17 cellular contexts compared by ENCODE assay signal in the genomic region with DNA sequence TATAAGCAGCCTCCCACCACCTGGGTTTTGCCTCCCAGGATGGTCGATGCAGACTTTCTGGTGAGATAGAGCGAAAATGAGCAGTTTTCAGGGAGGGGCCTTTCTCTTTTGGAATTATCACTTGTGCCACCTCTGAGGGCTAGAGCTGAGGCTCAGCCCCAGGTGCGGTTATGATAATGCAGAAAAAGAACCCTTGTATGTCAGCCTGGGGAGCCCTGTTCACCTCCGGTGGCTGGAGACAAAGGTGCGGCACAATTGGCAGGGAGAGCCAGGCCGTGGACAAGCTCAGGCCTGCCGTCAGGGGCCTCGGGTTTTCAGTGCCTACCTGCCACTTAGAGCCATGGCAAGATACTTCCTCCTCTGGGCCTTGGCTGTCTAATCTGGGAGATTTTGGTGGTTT. TPM values are rescaled to one million over a fixed set of nuclear protein-coding genes. Genes with fewer than 3 reads are reported as not detected.
A peak's percentile ranks its signal among the peaks of the same experiment; 100 is the strongest.
DNase-seq lines count a peak whose midpoint lies in the region; TF ChIP-seq lines count a peak whose summit lies in the region.
"Had no signal": no experiment of that assay in that cellular context is flagged by ENCODE, and none has a peak within 500 bp of the region (broad histone marks: within the 10 kb centered on the region; RNA-seq: fewer than 3 reads in every experiment).

No MANE protein-coding gene starts in this region.

- no peaks in the 10 kb centered on the region for H3K9me3 ChIP-seq in ovary
- H3K9me3 ChIP-seq: sigmoid colon, testis had no signal

- H3K9me3 Mint-ChIP-seq in mesothelial cell of epicardium = no peaks in the 10 kb centered on the region
- H3K9me3 Mint-ChIP-seq in activated T-cell treated with anti-CD3 and anti-CD28 coated beads, Interleukin-2, amount 50 U/mL, for 24 hours = no peaks in the 10 kb centered on the region
- H3K9me3 Mint-ChIP-seq: activated CD4-positive, alpha-beta memory T cell treated with anti-CD3 and anti-CD28 coated beads, Interleukin-2, amount 10 ng/mL, durations not matched to agents 7 days and 5 days; activated T-helper 1 cell treated with anti-CD3 and anti-CD28 coated beads, Interleukin-12 subunit alpha, Interleukin-12 subunit beta, Interleukin-2, Interleukin-4 antibody, amounts not matched to agents 30 ng/mL and 10 ng/mL and 1 ng/mL, durations not matched to agents 14 hours and 24 hours and 36 hours had no signal

- H3K27ac ChIP-seq in RWPE1 = peak overlapping the region; percentile 64
- no peak overlapping the region for H3K27ac ChIP-seq in ovary
- H3K27ac ChIP-seq: sigmoid colon, testis, WERI-Rb-1 had no signal

- CTCF ChIA-PET in RWPE1 (lab: Yijun Ruan, JAX) = interaction anchor here (0.5 kb wide), 1 partner anchor 267 kb away, joined by 6 read pairs; no protein-coding TSS in a partner anchor

- intact Hi-C loops in ovary (cut with DNase I) = no loop called here

- POLR2A ChIA-PET in RWPE1 (lab: Yijun Ruan, JAX; ENCODE audit: low non-redundant PET) = no interaction called here

- H3K4me3 ChIP-seq in ovary = no peak overlapping the region
- H3K4me3 ChIP-seq: sigmoid colon, testis had no signal

- peaks cover 22% of the 10 kb centered on the region for H3K36me3 Mint-ChIP-seq in mesothelial cell of epicardium
- H3K36me3 Mint-ChIP-seq in activated T-cell treated with anti-CD3 and anti-CD28 coated beads, Interleukin-2, amount 50 U/mL, for 24 hours (ENCODE audit: low read depth) = peaks cover 32% of the 10 kb centered on the region

- DNase-seq in DMS79 treated with DMSO at 0.1 percent for 48 hours (lab: John Stamatoyannopoulos, UW) (peak; percentile 75), NCI-H187 treated with DMSO at 0.1 percent for 48 hours (lab: John Stamatoyannopoulos, UW) (peak; percentile 69), RWPE1 (ENCODE audit: low spot score) (peak; percentile 71), mesothelial cell of epicardium (ENCODE audit: low spot score in 2 of 2, unreplicated experiment in 2 of 2) (no peak), ovary (no peak), cortex of kidney (lab: John Stamatoyannopoulos, UW) (no peak), GM19238 (ENCODE audit: insufficient read length, low spot score) (no peak)
- DNase-seq in activated T-cell treated with anti-CD3 and anti-CD28 coated beads, Interleukin-2, amount 50 U/mL, for 24 hours = no peak
- DNase-seq: activated CD4-positive, alpha-beta memory T cell treated with anti-CD3 and anti-CD28 coated beads, Interleukin-2, amount 10 ng/mL, durations not matched to agents 7 days and 5 days; DMS 273 treated with DMSO at 0.1 percent for 48 hours; left cardiac atrium; MV-4-11; nucleus accumbens; sigmoid colon; testis; WERI-Rb-1 had no signal

- no peak overlapping the region for H3K4me3 Mint-ChIP-seq in mesothelial cell of epicardium
- no peak overlapping the region for H3K4me3 Mint-ChIP-seq in activated T-cell treated with anti-CD3 and anti-CD28 coated beads, Interleukin-2, amount 50 U/mL, for 24 hours
- H3K4me3 Mint-ChIP-seq: activated CD4-positive, alpha-beta memory T cell treated with anti-CD3 and anti-CD28 coated beads, Interleukin-2, amount 10 ng/mL, durations not matched to agents 7 days and 5 days; activated T-helper 1 cell treated with anti-CD3 and anti-CD28 coated beads, Interleukin-12 subunit alpha, Interleukin-12 subunit beta, Interleukin-2, Interleukin-4 antibody, amounts not matched to agents 30 ng/mL and 10 ng/mL and 1 ng/mL, durations not matched to agents 14 hours and 24 hours and 36 hours had no signal

- no peak for TF ChIP-seq EP300 in ovary (IDR thresholded peaks at IDR 0.05)

- H3K27me3 ChIP-seq in ovary = no peaks in the 10 kb centered on the region
- H3K27me3 ChIP-seq: sigmoid colon, testis had no signal

- peak overlapping the region; percentile 15 for H3K27ac Mint-ChIP-seq in mesothelial cell of epicardium
- H3K27ac Mint-ChIP-seq in activated T-cell treated with anti-CD3 and anti-CD28 coated beads, Interleukin-2, amount 50 U/mL, for 24 hours = no peak overlapping the region
- H3K27ac Mint-ChIP-seq: activated CD4-positive, alpha-beta memory T cell treated with anti-CD3 and anti-CD28 coated beads, Interleukin-2, amount 10 ng/mL, durations not matched to agents 7 days and 5 days; activated T-helper 1 cell treated with anti-CD3 and anti-CD28 coated beads, Interleukin-12 subunit alpha, Interleukin-12 subunit beta, Interleukin-2, Interleukin-4 antibody, amounts not matched to agents 30 ng/mL and 10 ng/mL and 1 ng/mL, durations not matched to agents 14 hours and 24 hours and 36 hours had no signal

- H3K27me3 Mint-ChIP-seq in mesothelial cell of epicardium (ENCODE audit: low read depth) = no peaks in the 10 kb centered on the region
- no peaks in the 10 kb centered on the region for H3K27me3 Mint-ChIP-seq in activated T-cell treated with anti-CD3 and anti-CD28 coated beads, Interleukin-2, amount 50 U/mL, for 24 hours

- 92 to 96% (median 93%) methylated on average over 8 of the region's 8 CpGs for WGBS in ovary, 3 donors

- TF ChIP-seq POLR2A in ovary (IDR thresholded peaks at IDR 0.05) = no peak

- TF ChIP-seq CTCF in RWPE1 (conservative IDR thresholded peaks at IDR 0.05; ENCODE audit: low read depth) = no peak
- TF ChIP-seq CTCF in mesothelial cell of epicardium (IDR thresholded peaks at IDR 0.05; ENCODE audit: unreplicated experiment) = no peak
- no peak for TF ChIP-seq CTCF in ovary (IDR thresholded peaks at IDR 0.05)

- H3K4me1 Mint-ChIP-seq in mesothelial cell of epicardium = peaks cover 20% of the 10 kb centered on the region
- peaks cover 13% of the 10 kb centered on the region for H3K4me1 Mint-ChIP-seq in activated T-cell treated with anti-CD3 and anti-CD28 coated beads, Interleukin-2, amount 50 U/mL, for 24 hours (ENCODE audit: low read depth)

- no peaks in the 10 kb centered on the region for H3K36me3 ChIP-seq in ovary

- peaks cover 2% of the 10 kb centered on the region for H3K4me1 ChIP-seq in ovary (ENCODE audit: insufficient read depth)

RNA-seq across cellular contexts. Expression of a gene that starts 4.4 kb away (rescaled TPM):
- total RNA-seq in mesothelial cell of epicardium (45.6 to 49.1 TPM (median 48.2 TPM) in 3 replicates), ovary (10 to 100 TPM; 36.5 to 88.4 (median 56.4) TPM)
- polyA plus RNA-seq in ovary = 100 to 1,000 TPM in 1 of 2 donors, 10 to 100 TPM in 1; 69.5 to 180 TPM

RNA-seq across cellular contexts. Expression of a gene that starts 21.5 kb away (rescaled TPM):
- 22.5 to 23.1 TPM (median 23.0 TPM) in 3 replicates for total RNA-seq in mesothelial cell of epicardium
- 10 to 100 TPM; 10.9 to 17.8 (median 12.9) TPM for total RNA-seq in ovary
- 10 to 100 TPM; 12.4 to 14.3 TPM for polyA plus RNA-seq in ovary

Comparison
In these comparisons a context has a peak if more than half of its experiments do, and no peak if none do; other contexts are left out.
1. DNase-seq: peak in DMS79 treated with DMSO at 0.1 percent for 48 hours (single experiment), NCI-H187 treated with DMSO at 0.1 percent for 48 hours (single experiment) and RWPE1 (single experiment); none in mesothelial cell of epicardium (0 of 2), ovary (0 of 5), cortex of kidney (single experiment), GM19238 (single experiment) and activated T-cell treated with anti-CD3 and anti-CD28 coated beads, Interleukin-2, amount 50 U/mL, for 24 hours (single experiment).